In genomic region chr6:35774116-35774794, GRCh38 we compare ENCODE assay signal across 40 cellular contexts. TPM values are rescaled to one million over a fixed set of nuclear protein-coding genes. Genes with fewer than 3 reads are reported as not detected.
"Had no signal": no experiment of that assay in that cellular context is flagged by ENCODE, and none has a peak within 500 bp of the region (broad histone marks: within the 10 kb centered on the region; RNA-seq: fewer than 3 reads in every experiment).

No MANE protein-coding gene starts in this region.

- H3K27ac ChIP-seq: adrenal gland, ascending aorta, breast epithelium, cardiac muscle cell, esophagus muscularis mucosa, foreskin keratinocyte, gastrocnemius medialis, WERI-Rb-1 had no signal

- DNase-seq: activated B cell treated with CpG ODN at 0.5 μM for 24 hours; activated CD4-positive, alpha-beta memory T cell treated with anti-CD3 and anti-CD28 coated beads for 36 hours; activated CD4-positive, alpha-beta T cell treated with anti-CD3 and anti-CD28 coated beads for 36 hours; activated CD4-positive, alpha-beta T cell treated with anti-CD3 and anti-CD28 coated beads, Interleukin-2, amount 10 ng/mL, durations not matched to agents 24 days and 14 days; activated CD4-positive, CD25-positive, alpha-beta regulatory T cell treated with anti-CD3 and anti-CD28 coated beads, Interleukin-2, amount 50 U/mL, for 72 hours; activated CD8-positive, alpha-beta memory T cell treated with anti-CD3 and anti-CD28 coated beads, Interleukin-2, amount 10 ng/mL, durations not matched to agents 7 days and 5 days; activated CD8-positive, alpha-beta memory T cell treated with anti-CD3 and anti-CD28 coated beads, Interleukin-2, amount 50 U/mL, for 4 hours; activated CD8-positive, alpha-beta T cell treated with anti-CD3 and anti-CD28 coated beads, Interleukin-2, amount 10 ng/mL, durations not matched to agents 7 days and 5 days; activated effector memory CD4-positive, alpha-beta T cell treated with anti-CD3 and anti-CD28 coated beads, Interleukin-2, amount 50 U/mL, for 16 hours; activated naive CD4-positive, alpha-beta T cell treated with anti-CD3 and anti-CD28 coated beads for 36 hours; activated naive CD8-positive, alpha-beta T cell treated with anti-CD3 and anti-CD28 coated beads for 36 hours; activated naive CD8-positive, alpha-beta T cell treated with anti-CD3 and anti-CD28 coated beads, Interleukin-2, amount 50 U/mL, for 24 hours; activated T-cell treated with anti-CD3 and anti-CD28 coated beads, Interleukin-2, amount 50 U/mL, for 1 hour; activated T-cell treated with anti-CD3 and anti-CD28 coated beads, Interleukin-2, amount 50 U/mL, for 48 hours; adrenal gland; amygdala; cortex of kidney; dermis blood vessel endothelial cell; effector CD4-positive, alpha-beta T cell; effector memory CD8-positive, alpha-beta T cell; erythroblast; foreskin keratinocyte; gastrocnemius medialis; glutamatergic neuron; T-helper 1 cell; T-helper 17 cell; T1000; WERI-Rb-1 had no signal

- H3K4me3 Mint-ChIP-seq: activated B cell treated with CpG ODN at 0.5 μM for 24 hours; activated CD4-positive, alpha-beta memory T cell treated with anti-CD3 and anti-CD28 coated beads for 36 hours; activated CD4-positive, alpha-beta T cell treated with anti-CD3 and anti-CD28 coated beads for 36 hours; activated CD4-positive, alpha-beta T cell treated with anti-CD3 and anti-CD28 coated beads, Interleukin-2, amount 10 ng/mL, durations not matched to agents 24 days and 14 days; activated CD8-positive, alpha-beta memory T cell treated with anti-CD3 and anti-CD28 coated beads, Interleukin-2, amount 10 ng/mL, durations not matched to agents 7 days and 5 days; activated CD8-positive, alpha-beta T cell treated with anti-CD3 and anti-CD28 coated beads, Interleukin-2, amount 10 ng/mL, durations not matched to agents 7 days and 5 days; activated naive CD4-positive, alpha-beta T cell treated with anti-CD3 and anti-CD28 coated beads for 36 hours; activated naive CD4-positive, alpha-beta T cell treated with anti-CD3 and anti-CD28 coated beads, Interleukin-2, amount 50 U/mL, for 24 hours; activated naive CD8-positive, alpha-beta T cell treated with anti-CD3 and anti-CD28 coated beads for 36 hours; activated naive CD8-positive, alpha-beta T cell treated with anti-CD3 and anti-CD28 coated beads, Interleukin-2, amount 50 U/mL, for 24 hours; activated T-helper 1 cell treated with anti-CD3 and anti-CD28 coated beads, Interleukin-12 subunit alpha, Interleukin-12 subunit beta, Interleukin-2, Interleukin-4 antibody, amounts not matched to agents 30 ng/mL and 10 ng/mL and 1 ng/mL, durations not matched to agents 14 hours and 24 hours and 36 hours; central memory CD8-positive, alpha-beta T cell; effector memory CD8-positive, alpha-beta T cell; T-helper 17 cell; T-helper 2 cell treated with Interferon-gamma antibody and Interleukin-4, amounts not matched to agents 5 μg/mL and 100 μg/mL, for 36 hours had no signal

- H3K4me1 Mint-ChIP-seq: activated naive CD8-positive, alpha-beta T cell treated with anti-CD3 and anti-CD28 coated beads for 36 hours had no signal

- H3K4me3 ChIP-seq: adrenal gland, ascending aorta, breast epithelium, cardiac muscle cell, esophagus muscularis mucosa, gastrocnemius medialis had no signal

- H3K9me3 Mint-ChIP-seq: activated B cell treated with CpG ODN at 0.5 μM for 24 hours; activated CD4-positive, alpha-beta memory T cell treated with anti-CD3 and anti-CD28 coated beads for 36 hours; activated CD4-positive, alpha-beta T cell treated with anti-CD3 and anti-CD28 coated beads, Interleukin-2, amount 10 ng/mL, durations not matched to agents 24 days and 14 days; activated naive CD4-positive, alpha-beta T cell treated with anti-CD3 and anti-CD28 coated beads for 36 hours; activated naive CD4-positive, alpha-beta T cell treated with anti-CD3 and anti-CD28 coated beads, Interleukin-2, amount 50 U/mL, for 24 hours; activated naive CD8-positive, alpha-beta T cell treated with anti-CD3 and anti-CD28 coated beads for 36 hours; activated naive CD8-positive, alpha-beta T cell treated with anti-CD3 and anti-CD28 coated beads, Interleukin-2, amount 50 U/mL, for 24 hours; activated T-helper 1 cell treated with anti-CD3 and anti-CD28 coated beads, Interleukin-12 subunit alpha, Interleukin-12 subunit beta, Interleukin-2, Interleukin-4 antibody, amounts not matched to agents 30 ng/mL and 10 ng/mL and 1 ng/mL, durations not matched to agents 14 hours and 24 hours and 36 hours; activated T-helper 2 cell treated with anti-CD3 and anti-CD28 coated beads, Interferon-gamma antibody, Interleukin-2, Interleukin-4, amounts not matched to agents 10 μg/mL and 5 μg/mL and 100 μg/mL, durations not matched to agents 14 hours and 24 hours and 36 hours; brain; central memory CD8-positive, alpha-beta T cell; effector memory CD8-positive, alpha-beta T cell; T-helper 2 cell treated with Interferon-gamma antibody and Interleukin-4, amounts not matched to agents 5 μg/mL and 100 μg/mL, for 36 hours had no signal

- H3K4me1 ChIP-seq: foreskin keratinocyte had no signal

- H3K27me3 ChIP-seq: ascending aorta had no signal

- H3K36me3 ChIP-seq: adrenal gland, ascending aorta, breast epithelium, cardiac muscle cell, esophagus muscularis mucosa, gastrocnemius medialis, WERI-Rb-1 had no signal

- H3K36me3 Mint-ChIP-seq: activated CD4-positive, alpha-beta memory T cell treated with anti-CD3 and anti-CD28 coated beads for 36 hours; activated CD8-positive, alpha-beta memory T cell treated with anti-CD3 and anti-CD28 coated beads, Interleukin-2, amount 10 ng/mL, durations not matched to agents 7 days and 5 days; activated naive CD4-positive, alpha-beta T cell treated with anti-CD3 and anti-CD28 coated beads, Interleukin-2, amount 50 U/mL, for 24 hours; activated naive CD8-positive, alpha-beta T cell treated with anti-CD3 and anti-CD28 coated beads for 36 hours; brain had no signal

- ATAC-seq: activated CD4-positive, alpha-beta T cell treated with anti-CD3 and anti-CD28 coated beads for 36 hours; activated CD8-positive, alpha-beta memory T cell treated with anti-CD3 and anti-CD28 coated beads, Interleukin-2, amount 10 ng/mL, durations not matched to agents 7 days and 5 days; activated CD8-positive, alpha-beta T cell treated with anti-CD3 and anti-CD28 coated beads, Interleukin-2, amount 10 ng/mL, durations not matched to agents 7 days and 5 days; activated naive CD8-positive, alpha-beta T cell treated with anti-CD3 and anti-CD28 coated beads, Interleukin-2, amount 50 U/mL, for 24 hours; effector memory CD8-positive, alpha-beta T cell; foreskin keratinocyte; gastrocnemius medialis; T-helper 17 cell had no signal

- H3K27ac Mint-ChIP-seq: activated B cell treated with CpG ODN at 0.5 μM for 24 hours; activated CD4-positive, alpha-beta memory T cell treated with anti-CD3 and anti-CD28 coated beads for 36 hours; activated CD4-positive, alpha-beta T cell treated with anti-CD3 and anti-CD28 coated beads for 36 hours; activated CD4-positive, alpha-beta T cell treated with anti-CD3 and anti-CD28 coated beads, Interleukin-2, amount 10 ng/mL, durations not matched to agents 24 days and 14 days; activated CD8-positive, alpha-beta memory T cell treated with anti-CD3 and anti-CD28 coated beads, Interleukin-2, amount 10 ng/mL, durations not matched to agents 7 days and 5 days; activated CD8-positive, alpha-beta T cell treated with anti-CD3 and anti-CD28 coated beads, Interleukin-2, amount 10 ng/mL, durations not matched to agents 7 days and 5 days; activated naive CD4-positive, alpha-beta T cell treated with anti-CD3 and anti-CD28 coated beads for 36 hours; activated naive CD4-positive, alpha-beta T cell treated with anti-CD3 and anti-CD28 coated beads, Interleukin-2, amount 50 U/mL, for 24 hours; activated naive CD8-positive, alpha-beta T cell treated with anti-CD3 and anti-CD28 coated beads for 36 hours; activated naive CD8-positive, alpha-beta T cell treated with anti-CD3 and anti-CD28 coated beads, Interleukin-2, amount 50 U/mL, for 24 hours; activated T-helper 1 cell treated with anti-CD3 and anti-CD28 coated beads, Interleukin-12 subunit alpha, Interleukin-12 subunit beta, Interleukin-2, Interleukin-4 antibody, amounts not matched to agents 30 ng/mL and 10 ng/mL and 1 ng/mL, durations not matched to agents 14 hours and 24 hours and 36 hours; activated T-helper 2 cell treated with anti-CD3 and anti-CD28 coated beads, Interferon-gamma antibody, Interleukin-2, Interleukin-4, amounts not matched to agents 10 μg/mL and 5 μg/mL and 100 μg/mL, durations not matched to agents 14 hours and 24 hours and 36 hours; brain; effector memory CD8-positive, alpha-beta T cell; T-helper 17 cell; T-helper 2 cell treated with Interferon-gamma antibody and Interleukin-4, amounts not matched to agents 5 μg/mL and 100 μg/mL, for 36 hours had no signal

- H3K9me3 ChIP-seq: adrenal gland, ascending aorta, breast epithelium, esophagus muscularis mucosa, gastrocnemius medialis had no signal

RNA-seq across cellular contexts. Expression of gene CLPSL2, which starts 2.1 kb away (rescaled TPM):
- total RNA-seq: activated B cell treated with CpG ODN at 0.5 μM for 24 hours; activated CD4-positive, alpha-beta memory T cell treated with anti-CD3 and anti-CD28 coated beads for 36 hours; activated CD4-positive, alpha-beta T cell treated with anti-CD3 and anti-CD28 coated beads for 36 hours; activated CD4-positive, alpha-beta T cell treated with anti-CD3 and anti-CD28 coated beads, Interleukin-2, amount 10 ng/mL, durations not matched to agents 24 days and 14 days; activated CD8-positive, alpha-beta memory T cell treated with anti-CD3 and anti-CD28 coated beads for 36 hours; activated CD8-positive, alpha-beta memory T cell treated with anti-CD3 and anti-CD28 coated beads, Interleukin-2, amount 10 ng/mL, durations not matched to agents 7 days and 5 days; activated CD8-positive, alpha-beta T cell treated with anti-CD3 and anti-CD28 coated beads, Interleukin-2, amount 10 ng/mL, durations not matched to agents 7 days and 5 days; activated naive CD4-positive, alpha-beta T cell treated with anti-CD3 and anti-CD28 coated beads for 36 hours; activated naive CD8-positive, alpha-beta T cell treated with anti-CD3 and anti-CD28 coated beads for 36 hours; activated T-helper 1 cell treated with anti-CD3 and anti-CD28 coated beads, Interleukin-12 subunit alpha, Interleukin-12 subunit beta, Interleukin-2, Interleukin-4 antibody, amounts not matched to agents 30 ng/mL and 10 ng/mL and 1 ng/mL, durations not matched to agents 14 hours and 24 hours and 36 hours; activated T-helper 2 cell treated with anti-CD3 and anti-CD28 coated beads, Interferon-gamma antibody, Interleukin-2, Interleukin-4, amounts not matched to agents 10 μg/mL and 5 μg/mL and 100 μg/mL, durations not matched to agents 14 hours and 24 hours and 36 hours; adrenal gland; ascending aorta; cardiac muscle cell; cerebellum; dermis blood vessel endothelial cell; esophagus muscularis mucosa; foreskin keratinocyte; gastrocnemius medialis; T-helper 17 cell had no signal
- polyA plus RNA-seq: adrenal gland, foreskin keratinocyte had no signal

RNA-seq across cellular contexts. Expression of gene CLPSL1, which starts 6.6 kb away (rescaled TPM):
- total RNA-seq: activated B cell treated with CpG ODN at 0.5 μM for 24 hours; activated CD4-positive, alpha-beta memory T cell treated with anti-CD3 and anti-CD28 coated beads for 36 hours; activated CD4-positive, alpha-beta T cell treated with anti-CD3 and anti-CD28 coated beads for 36 hours; activated CD4-positive, alpha-beta T cell treated with anti-CD3 and anti-CD28 coated beads, Interleukin-2, amount 10 ng/mL, durations not matched to agents 24 days and 14 days; activated CD8-positive, alpha-beta memory T cell treated with anti-CD3 and anti-CD28 coated beads for 36 hours; activated CD8-positive, alpha-beta memory T cell treated with anti-CD3 and anti-CD28 coated beads, Interleukin-2, amount 10 ng/mL, durations not matched to agents 7 days and 5 days; activated CD8-positive, alpha-beta T cell treated with anti-CD3 and anti-CD28 coated beads, Interleukin-2, amount 10 ng/mL, durations not matched to agents 7 days and 5 days; activated naive CD4-positive, alpha-beta T cell treated with anti-CD3 and anti-CD28 coated beads for 36 hours; activated naive CD8-positive, alpha-beta T cell treated with anti-CD3 and anti-CD28 coated beads for 36 hours; activated T-helper 1 cell treated with anti-CD3 and anti-CD28 coated beads, Interleukin-12 subunit alpha, Interleukin-12 subunit beta, Interleukin-2, Interleukin-4 antibody, amounts not matched to agents 30 ng/mL and 10 ng/mL and 1 ng/mL, durations not matched to agents 14 hours and 24 hours and 36 hours; activated T-helper 2 cell treated with anti-CD3 and anti-CD28 coated beads, Interferon-gamma antibody, Interleukin-2, Interleukin-4, amounts not matched to agents 10 μg/mL and 5 μg/mL and 100 μg/mL, durations not matched to agents 14 hours and 24 hours and 36 hours; adrenal gland; ascending aorta; cardiac muscle cell; cerebellum; dermis blood vessel endothelial cell; esophagus muscularis mucosa; foreskin keratinocyte; gastrocnemius medialis; T-helper 17 cell had no signal
- polyA plus RNA-seq: adrenal gland, cardiac muscle cell, foreskin keratinocyte had no signal

RNA-seq across cellular contexts. Expression of gene CLPS, which starts 22.9 kb away (rescaled TPM):
- total RNA-seq: activated B cell treated with CpG ODN at 0.5 μM for 24 hours; activated CD4-positive, alpha-beta memory T cell treated with anti-CD3 and anti-CD28 coated beads for 36 hours; activated CD4-positive, alpha-beta T cell treated with anti-CD3 and anti-CD28 coated beads for 36 hours; activated CD4-positive, alpha-beta T cell treated with anti-CD3 and anti-CD28 coated beads, Interleukin-2, amount 10 ng/mL, durations not matched to agents 24 days and 14 days; activated CD8-positive, alpha-beta memory T cell treated with anti-CD3 and anti-CD28 coated beads for 36 hours; activated CD8-positive, alpha-beta memory T cell treated with anti-CD3 and anti-CD28 coated beads, Interleukin-2, amount 10 ng/mL, durations not matched to agents 7 days and 5 days; activated CD8-positive, alpha-beta T cell treated with anti-CD3 and anti-CD28 coated beads, Interleukin-2, amount 10 ng/mL, durations not matched to agents 7 days and 5 days; activated naive CD4-positive, alpha-beta T cell treated with anti-CD3 and anti-CD28 coated beads for 36 hours; activated naive CD8-positive, alpha-beta T cell treated with anti-CD3 and anti-CD28 coated beads for 36 hours; activated T-helper 1 cell treated with anti-CD3 and anti-CD28 coated beads, Interleukin-12 subunit alpha, Interleukin-12 subunit beta, Interleukin-2, Interleukin-4 antibody, amounts not matched to agents 30 ng/mL and 10 ng/mL and 1 ng/mL, durations not matched to agents 14 hours and 24 hours and 36 hours; activated T-helper 2 cell treated with anti-CD3 and anti-CD28 coated beads, Interferon-gamma antibody, Interleukin-2, Interleukin-4, amounts not matched to agents 10 μg/mL and 5 μg/mL and 100 μg/mL, durations not matched to agents 14 hours and 24 hours and 36 hours; ascending aorta; breast epithelium; cardiac muscle cell; cerebellum; dermis blood vessel endothelial cell; esophagus muscularis mucosa; foreskin keratinocyte; gastrocnemius medialis; T-helper 17 cell had no signal
- polyA plus RNA-seq: cardiac muscle cell, foreskin keratinocyte had no signal

RNA-seq across cellular contexts. Expression of gene LHFPL5, which starts 30.9 kb away (rescaled TPM):
- total RNA-seq: activated B cell treated with CpG ODN at 0.5 μM for 24 hours; activated CD4-positive, alpha-beta memory T cell treated with anti-CD3 and anti-CD28 coated beads for 36 hours; activated CD4-positive, alpha-beta T cell treated with anti-CD3 and anti-CD28 coated beads for 36 hours; activated CD4-positive, alpha-beta T cell treated with anti-CD3 and anti-CD28 coated beads, Interleukin-2, amount 10 ng/mL, durations not matched to agents 24 days and 14 days; activated CD8-positive, alpha-beta memory T cell treated with anti-CD3 and anti-CD28 coated beads for 36 hours; activated CD8-positive, alpha-beta memory T cell treated with anti-CD3 and anti-CD28 coated beads, Interleukin-2, amount 10 ng/mL, durations not matched to agents 7 days and 5 days; activated CD8-positive, alpha-beta T cell treated with anti-CD3 and anti-CD28 coated beads, Interleukin-2, amount 10 ng/mL, durations not matched to agents 7 days and 5 days; activated naive CD4-positive, alpha-beta T cell treated with anti-CD3 and anti-CD28 coated beads for 36 hours; activated naive CD8-positive, alpha-beta T cell treated with anti-CD3 and anti-CD28 coated beads for 36 hours; activated T-helper 1 cell treated with anti-CD3 and anti-CD28 coated beads, Interleukin-12 subunit alpha, Interleukin-12 subunit beta, Interleukin-2, Interleukin-4 antibody, amounts not matched to agents 30 ng/mL and 10 ng/mL and 1 ng/mL, durations not matched to agents 14 hours and 24 hours and 36 hours; activated T-helper 2 cell treated with anti-CD3 and anti-CD28 coated beads, Interferon-gamma antibody, Interleukin-2, Interleukin-4, amounts not matched to agents 10 μg/mL and 5 μg/mL and 100 μg/mL, durations not matched to agents 14 hours and 24 hours and 36 hours; ascending aorta; breast epithelium; cardiac muscle cell; dermis blood vessel endothelial cell; esophagus muscularis mucosa; foreskin keratinocyte; gastrocnemius medialis; T-helper 17 cell had no signal
- polyA plus RNA-seq: cardiac muscle cell, foreskin keratinocyte had no signal

RNA-seq across cellular contexts. Expression of gene ARMC12, which starts 37.4 kb away (rescaled TPM):
- total RNA-seq: ascending aorta had no signal
